Comparison of ENCODE assay signal across 12 cellular contexts in genomic region chr11:57276857-57277505, GRCh38. TPM values are rescaled to one million over a fixed set of nuclear protein-coding genes. Genes with fewer than 3 reads are reported as not detected.
DNase-seq lines count a peak whose midpoint lies in the region; ATAC-seq and TF ChIP-seq lines count a peak whose summit lies in the region.
"Had no signal": no experiment of that assay in that cellular context is flagged by ENCODE, and none has a peak within 500 bp of the region (broad histone marks: within the 10 kb centered on the region; RNA-seq: fewer than 3 reads in every experiment).

No MANE protein-coding gene starts in this region.

- TF ChIP-seq EP300 in gastroesophageal sphincter (IDR thresholded peaks at IDR 0.05), result no peak

- no peaks in the 10 kb centered on the region for H3K9me3 Mint-ChIP-seq in activated CD4-positive, alpha-beta memory T cell treated with anti-CD3 and anti-CD28 coated beads, Interleukin-2, amount 10 ng/mL, durations not matched to agents 7 days and 5 days
- H3K9me3 Mint-ChIP-seq: activated CD4-positive, alpha-beta T cell treated with anti-CD3 and anti-CD28 coated beads, Interleukin-2, amount 10 ng/mL, durations not matched to agents 7 days and 5 days had no signal

- 73 to 84% methylated on average over 4 to 5 of the region's 5 CpGs for WGBS in gastroesophageal sphincter (ENCODE audit: low coverage in 1 of 2), 2 donors

- H3K4me1 Mint-ChIP-seq in activated CD4-positive, alpha-beta memory T cell treated with anti-CD3 and anti-CD28 coated beads, Interleukin-2, amount 10 ng/mL, durations not matched to agents 7 days and 5 days, result peaks cover 2% of the 10 kb centered on the region

- H3K27me3 Mint-ChIP-seq in activated CD4-positive, alpha-beta memory T cell treated with anti-CD3 and anti-CD28 coated beads, Interleukin-2, amount 10 ng/mL, durations not matched to agents 7 days and 5 days, result peaks cover 31% of the 10 kb centered on the region

- H2AFZ ChIP-seq in KMS-11 (ENCODE audit: low read depth) (0 out of 2 replicates have a peak overlapping the region, but pooled peaks have one; percentile 27), parathyroid adenoma (no peak overlapping the region)

- DNase-seq in SKM-1 (lab: John Stamatoyannopoulos, UW; ENCODE audit: unreplicated experiment) (peak; percentile 54), DMS153 (lab: John Stamatoyannopoulos, UW) (no peak), ureter (ENCODE audit: low spot score) (no peak)
- DNase-seq in activated CD4-positive, alpha-beta memory T cell treated with anti-CD3 and anti-CD28 coated beads, Interleukin-2, amount 10 ng/mL, durations not matched to agents 7 days and 5 days, result no peak
- DNase-seq: activated gamma-delta T cell treated with Interleukin-2 at 50 U/mL for 16 hours had no signal

- H4K20me1 ChIP-seq in KMS-11 (ENCODE audit: insufficient read depth), result no peaks in the 10 kb centered on the region

- CTCF ChIA-PET in activated CD4-positive, alpha-beta memory T cell treated with anti-CD3 and anti-CD28 coated beads, Interleukin-2, amount 10 ng/mL, durations not matched to agents 7 days and 5 days (lab: Charles Lee), result interaction anchor here (1.5 kb wide), 1 partner anchor 17 kb away, joined by 4 read pairs; no protein-coding TSS in a partner anchor

- TF ChIP-seq POLR2A in gastroesophageal sphincter (IDR thresholded peaks at IDR 0.05), result no peak

- no peaks in the 10 kb centered on the region for H3K79me2 ChIP-seq in KMS-11 (ENCODE audit: insufficient read depth, low read depth)
- H3K79me2 ChIP-seq in parathyroid adenoma, result no peaks in the 10 kb centered on the region

- ATAC-seq in gastroesophageal sphincter (peak; percentile 19), HG03469 (IDR thresholded peaks at IDR 0.05; ENCODE audit: unreplicated experiment) (no peak)
- ATAC-seq: CD8-positive, alpha-beta T cell had no signal

- no peaks in the 10 kb centered on the region for H3K36me3 ChIP-seq in KMS-11 (ENCODE audit: insufficient read depth)
- H3K36me3 ChIP-seq in gastroesophageal sphincter, result no peaks in the 10 kb centered on the region
- H3K36me3 ChIP-seq in parathyroid adenoma (ENCODE audit: control insufficient read depth, insufficient read depth, low read length), result no peaks in the 10 kb centered on the region
- H3K36me3 ChIP-seq: SJCRH30 had no signal

- H3K27ac ChIP-seq in KMS-11 (no peak overlapping the region), gastroesophageal sphincter (peak overlapping the region; percentile 40 to 90 (median 76)), parathyroid adenoma (peak overlapping the region; percentile 68)
- H3K27ac ChIP-seq: SJCRH30 had no signal

- no peak for TF ChIP-seq CTCF in KMS-11 (conservative IDR thresholded peaks at IDR 0.05; ENCODE audit: low read depth, low read length)
- no peak for TF ChIP-seq CTCF in gastroesophageal sphincter (IDR thresholded peaks at IDR 0.05)
- no peak for TF ChIP-seq CTCF in parathyroid adenoma (IDR thresholded peaks at IDR 0.05)

- H3K27me3 ChIP-seq in KMS-11 (ENCODE audit: insufficient read depth, low read depth) (no peaks in the 10 kb centered on the region), gastroesophageal sphincter (no peaks in the 10 kb centered on the region), parathyroid adenoma (ENCODE audit: control insufficient read depth, insufficient read depth, low read length) (no peaks in the 10 kb centered on the region)
- H3K27me3 ChIP-seq: SJCRH30 had no signal

- no peak overlapping the region for H3K4me3 Mint-ChIP-seq in activated CD4-positive, alpha-beta memory T cell treated with anti-CD3 and anti-CD28 coated beads, Interleukin-2, amount 10 ng/mL, durations not matched to agents 7 days and 5 days
- H3K4me3 Mint-ChIP-seq: activated CD4-positive, alpha-beta T cell treated with anti-CD3 and anti-CD28 coated beads, Interleukin-2, amount 10 ng/mL, durations not matched to agents 7 days and 5 days; CD8-positive, alpha-beta T cell had no signal

- H3K4me3 ChIP-seq in KMS-11 (IDR thresholded peaks at IDR 0.05; ENCODE audit: insufficient read depth, low read depth, low read length), result no peak overlapping the region
- no peak overlapping the region for H3K4me3 ChIP-seq in gastroesophageal sphincter
- no peak overlapping the region for H3K4me3 ChIP-seq in parathyroid adenoma (ENCODE audit: low read depth, low read length)
- H3K4me3 ChIP-seq: SJCRH30 had no signal

- POLR2A ChIA-PET in activated CD4-positive, alpha-beta memory T cell treated with anti-CD3 and anti-CD28 coated beads, Interleukin-2, amount 10 ng/mL, durations not matched to agents 7 days and 5 days (lab: Charles Lee), result no interaction called here

- H3K4me1 ChIP-seq in KMS-11 (ENCODE audit: low read depth, poor library complexity, severe bottlenecking) (no peaks in the 10 kb centered on the region), gastroesophageal sphincter (peaks cover 6 to 27% (median 13%) of the 10 kb centered on the region in 3 donors), parathyroid adenoma (peaks cover 10% of the 10 kb centered on the region)

- H3K9me3 ChIP-seq in gastroesophageal sphincter, result peaks cover 0 to 12% (median 0%) of the 10 kb centered on the region in 3 donors
- no peaks in the 10 kb centered on the region for H3K9me3 ChIP-seq in parathyroid adenoma (ENCODE audit: control insufficient read depth, low read length)

- no peaks in the 10 kb centered on the region for H3K36me3 Mint-ChIP-seq in activated CD4-positive, alpha-beta memory T cell treated with anti-CD3 and anti-CD28 coated beads, Interleukin-2, amount 10 ng/mL, durations not matched to agents 7 days and 5 days (ENCODE audit: low read depth)
- H3K36me3 Mint-ChIP-seq: CD8-positive, alpha-beta T cell had no signal

- H3K9ac ChIP-seq in KMS-11, result no peak overlapping the region
- H3K9ac ChIP-seq in parathyroid adenoma, result no peak overlapping the region

- no peak overlapping the region for H3K4me2 ChIP-seq in KMS-11
- no peak overlapping the region for H3K4me2 ChIP-seq in parathyroid adenoma (ENCODE audit: low read length)

- H3K27ac Mint-ChIP-seq in activated CD4-positive, alpha-beta memory T cell treated with anti-CD3 and anti-CD28 coated beads, Interleukin-2, amount 10 ng/mL, durations not matched to agents 7 days and 5 days, result no peak overlapping the region
- H3K27ac Mint-ChIP-seq: activated CD4-positive, alpha-beta T cell treated with anti-CD3 and anti-CD28 coated beads, Interleukin-2, amount 10 ng/mL, durations not matched to agents 7 days and 5 days; CD8-positive, alpha-beta T cell had no signal

RNA-seq across cellular contexts. Expression of gene APLNR, which starts 39.9 kb away (rescaled TPM):
- total RNA-seq in gastroesophageal sphincter (1 to 10 TPM; 2.2 to 3.7 (median 2.4) TPM), ureter (4.7 TPM)
- total RNA-seq in activated CD4-positive, alpha-beta memory T cell treated with anti-CD3 and anti-CD28 coated beads, Interleukin-2, amount 10 ng/mL, durations not matched to agents 7 days and 5 days, result not detected
- total RNA-seq: activated CD4-positive, alpha-beta T cell treated with anti-CD3 and anti-CD28 coated beads, Interleukin-2, amount 10 ng/mL, durations not matched to agents 7 days and 5 days; CD8-positive, alpha-beta T cell had no signal

RNA-seq across cellular contexts. Expression of gene TNKS1BP1, which starts 47.8 kb away (rescaled TPM):
- total RNA-seq in gastroesophageal sphincter (100 to 1,000 TPM in 2 of 4 donors, 10 to 100 TPM in 2; 95.6 to 130 (median 108) TPM), ureter (338 TPM)
- total RNA-seq in activated CD4-positive, alpha-beta memory T cell treated with anti-CD3 and anti-CD28 coated beads, Interleukin-2, amount 10 ng/mL, durations not matched to agents 7 days and 5 days, result 10 to 100 TPM in 1 of 2 experiments, 1 to 10 TPM in 1; 9.9 to 10.7 TPM

RNA-seq across cellular contexts. Expression of gene SSRP1, which starts 58.7 kb away (rescaled TPM):
- total RNA-seq in gastroesophageal sphincter, result 100 to 1,000 TPM in 1 of 4 donors, 10 to 100 TPM in 3; 66.0 to 101 (median 79.8) TPM
- 100 to 1,000 TPM; 135 to 137 TPM for total RNA-seq in activated CD4-positive, alpha-beta memory T cell treated with anti-CD3 and anti-CD28 coated beads, Interleukin-2, amount 10 ng/mL, durations not matched to agents 7 days and 5 days
- 103 TPM for total RNA-seq in ureter

Comparison
In these comparisons a context has a peak if more than half of its experiments do, and no peak if none do; other contexts are left out.
1. RNA of gene TNKS1BP1, which starts 47.8 kb away (total RNA-seq): 338 TPM in ureter (single experiment) and 95.6 to 130 TPM in gastroesophageal sphincter; 9.9 to 10.7 TPM in activated CD4-positive, alpha-beta memory T cell treated with anti-CD3 and anti-CD28 coated beads, Interleukin-2, amount 10 ng/mL, durations not matched to agents 7 days and 5 days; every median in the first group is over 4 times any median in the second.